23 cellular contexts compared by ENCODE assay signal in genomic region chr2:28565033-28565432, GRCh38.
"Had no signal": no experiment of that assay in that cellular context is flagged by ENCODE, and none has a peak within 500 bp of the region (broad histone marks: within the 10 kb centered on the region; RNA-seq: fewer than 3 reads in every experiment).

No MANE protein-coding gene starts in this region.

- H3K27me3 ChIP-seq: cardiac muscle cell, foreskin keratinocyte, right lobe of liver, stomach, transverse colon had no signal

- H3K27ac ChIP-seq: cardiac muscle cell, foreskin keratinocyte, left ventricle myocardium inferior, right lobe of liver, stomach, transverse colon, WERI-Rb-1 had no signal

- ATAC-seq: naive thymus-derived CD8-positive, alpha-beta T cell; right lobe of liver; SK-N-SH treated with all-trans-retinoic acid at 6 μM for 48 hours; stimulated activated memory B cell treated with anti-CD40 and anti-IgM and Interleukin-4, amounts not matched to agents 10 μg/mL and 1 μg/mL and 100 μg/mL, for 72 hours had no signal

- H3K4me3 Mint-ChIP-seq: dendritic cell treated with granulocyte-macrophage colony-stimulating factor and Interleukin-4, amounts not matched to agents 40 ng/mL and 50 ng/mL, for 4 days; stimulated activated memory B cell treated with anti-CD40 and anti-IgM and Interleukin-4, amounts not matched to agents 10 μg/mL and 1 μg/mL and 100 μg/mL, for 72 hours had no signal

- H3K27me3 Mint-ChIP-seq: dendritic cell treated with granulocyte-macrophage colony-stimulating factor and Interleukin-4, amounts not matched to agents 40 ng/mL and 50 ng/mL, for 4 days; stimulated activated memory B cell treated with anti-CD40 and anti-IgM and Interleukin-4, amounts not matched to agents 10 μg/mL and 1 μg/mL and 100 μg/mL, for 72 hours had no signal

- H3K9me3 Mint-ChIP-seq: dendritic cell treated with granulocyte-macrophage colony-stimulating factor and Interleukin-4, amounts not matched to agents 40 ng/mL and 50 ng/mL, for 4 days; stimulated activated memory B cell treated with anti-CD40 and anti-IgM and Interleukin-4, amounts not matched to agents 10 μg/mL and 1 μg/mL and 100 μg/mL, for 72 hours; T-helper 2 cell treated with Interferon-gamma antibody and Interleukin-4, amounts not matched to agents 5 μg/mL and 100 μg/mL, for 36 hours had no signal

- H3K4me3 ChIP-seq: cardiac muscle cell, left ventricle myocardium inferior, right lobe of liver, stomach, transverse colon had no signal

- H3K36me3 Mint-ChIP-seq: mesothelial cell of epicardium; naive thymus-derived CD8-positive, alpha-beta T cell; stimulated activated memory B cell treated with anti-CD40 and anti-IgM and Interleukin-4, amounts not matched to agents 10 μg/mL and 1 μg/mL and 100 μg/mL, for 72 hours had no signal

- H3K27ac Mint-ChIP-seq: dendritic cell treated with granulocyte-macrophage colony-stimulating factor and Interleukin-4, amounts not matched to agents 40 ng/mL and 50 ng/mL, for 4 days; mesothelial cell of epicardium; stimulated activated memory B cell treated with anti-CD40 and anti-IgM and Interleukin-4, amounts not matched to agents 10 μg/mL and 1 μg/mL and 100 μg/mL, for 72 hours; T-helper 2 cell treated with Interferon-gamma antibody and Interleukin-4, amounts not matched to agents 5 μg/mL and 100 μg/mL, for 36 hours had no signal

- H3K36me3 ChIP-seq: cardiac muscle cell, left ventricle myocardium inferior, right lobe of liver, stomach, transverse colon, WERI-Rb-1 had no signal

- H3K9me3 ChIP-seq: left ventricle myocardium inferior, right lobe of liver, stomach, transverse colon had no signal

- DNase-seq: activated CD4-positive, alpha-beta T cell treated with anti-CD3 and anti-CD28 coated beads, Interleukin-2, amount 50 U/mL, for 1 hour; activated CD4-positive, CD25-positive, alpha-beta regulatory T cell treated with anti-CD3 and anti-CD28 coated beads, Interleukin-2, amount 50 U/mL, for 72 hours; activated naive CD4-positive, alpha-beta T cell treated with Interleukin-2 at 50 U/mL for 16 hours; activated T-cell treated with anti-CD3 and anti-CD28 coated beads, Interleukin-2, amount 50 U/mL, for 1 hour; amygdala; effector CD4-positive, alpha-beta T cell; erythroblast; left ventricle myocardium inferior; naive thymus-derived CD8-positive, alpha-beta T cell; occipital lobe; right lobe of liver; small intestine; stimulated activated CD4-positive, alpha-beta T cell treated with anti-CD3 and anti-CD28 coated beads, Interleukin-15, amount 100 ng/mL, for 24 hours; stomach; transverse colon; WERI-Rb-1 had no signal

- H3K4me1 ChIP-seq: right lobe of liver had no signal
